13 cellular contexts compared by ENCODE assay signal in genomic region chr11:8532475-8532874, GRCh38.
DNase-seq lines count a peak whose midpoint lies in the region; ATAC-seq, FAIRE-seq and TF ChIP-seq lines count a peak whose summit lies in the region.
"Had no signal": no experiment of that assay in that cellular context is flagged by ENCODE, and none has a peak within 500 bp of the region (broad histone marks: within the 10 kb centered on the region; RNA-seq: fewer than 3 reads in every experiment).

No MANE protein-coding gene starts in this region.

- no peak for TF ChIP-seq POLR2A in GM12892 (IDR thresholded peaks at IDR 0.05; ENCODE audit: low read depth, low read length)

- ATAC-seq in GM19351 (IDR thresholded peaks at IDR 0.05; ENCODE audit: unreplicated experiment) (peak; percentile 80), HG02798 (IDR thresholded peaks at IDR 0.05; ENCODE audit: poor library complexity, unreplicated experiment) (peak; percentile 72), HG03469 (IDR thresholded peaks at IDR 0.05; ENCODE audit: unreplicated experiment) (peak; percentile 54)

- peak; percentile 92 for FAIRE-seq in GM12892 (lab: Jason Lieb, UNC)

- no peak for DNase-seq in GM12892 (ENCODE audit: insufficient read length)
- no peak for DNase-seq in NCI-H187 treated with DMSO at 0.1 percent for 48 hours (lab: John Stamatoyannopoulos, UW)
- no peak for DNase-seq in NCI-H1105 treated with DMSO at 0.1 percent for 48 hours (lab: John Stamatoyannopoulos, UW)
- no peak for DNase-seq in 8988T
- no peak for DNase-seq in NCI-H1092 treated with DMSO at 0.1 percent for 48 hours (lab: John Stamatoyannopoulos, UW)
- DNase-seq: activated CD4-positive, CD25-positive, alpha-beta regulatory T cell treated with anti-CD3 and anti-CD28 coated beads, Interleukin-2, amount 50 U/mL, for 72 hours; DMS79; heart right ventricle; left ventricle myocardium inferior; SK-N-SH had no signal
